Comparison of ENCODE assay signal across 8 cellular contexts in genomic region chr2:197435598-197436435, GRCh38. TPM values are rescaled to one million over a fixed set of nuclear protein-coding genes. Genes with fewer than 3 reads are reported as not detected.
DNase-seq lines count a peak whose midpoint lies in the region; FAIRE-seq and TF ChIP-seq lines count a peak whose summit lies in the region.

No MANE protein-coding gene starts in this region.

- peak overlapping the region; percentile 73 for H2AFZ ChIP-seq in hepatocyte
- peak overlapping the region; percentile 75 for H2AFZ ChIP-seq in smooth muscle cell (ENCODE audit: low read depth)

- H3K9me2 ChIP-seq in hepatocyte (replicated peaks; ENCODE audit: insufficient read depth): no peaks in the 10 kb centered on the region

- 32% methylated on average over 17 of the region's 17 CpGs for WGBS in hepatocyte (ENCODE audit: low lambda C conversion rate, missing lambda C conversion rate)
- WGBS in smooth muscle cell (ENCODE audit: low lambda C conversion rate): 40% methylated on average over 17 of the region's 17 CpGs

- H3K9me3 ChIP-seq in BE2C (no peaks in the 10 kb centered on the region), hepatocyte (ENCODE audit: low read depth) (no peaks in the 10 kb centered on the region), smooth muscle cell (replicated peaks; ENCODE audit: low read depth) (no peaks in the 10 kb centered on the region)

- peak overlapping the region; percentile 99 for H3K9ac ChIP-seq in smooth muscle cell (ENCODE audit: low read depth)

- no peaks in the 10 kb centered on the region; the same call in 1 of the 2 replicates for H3K4me1 ChIP-seq in BE2C
- peaks cover 16% of the 10 kb centered on the region for H3K4me1 ChIP-seq in hepatocyte (ENCODE audit: insufficient read depth)
- H3K4me1 ChIP-seq in smooth muscle cell (ENCODE audit: low read depth): peaks cover 26% of the 10 kb centered on the region

- FAIRE-seq in HTR-8/SVneo (lab: Jason Lieb, UNC): no peak

- H3K27ac ChIP-seq in hepatocyte (peak overlapping the region; percentile 96), smooth muscle cell (ENCODE audit: low read depth) (peak overlapping the region; percentile 95)

- H3K4me2 ChIP-seq in hepatocyte (peak overlapping the region; percentile 82), smooth muscle cell (peak overlapping the region; percentile 94)

- TF ChIP-seq CTCF in BE2C (IDR thresholded peaks at IDR 0.05; ENCODE audit: low read depth, low read length) (no peak), WI38 (IDR thresholded peaks at IDR 0.05; ENCODE audit: low read depth, low read length) (no peak), hepatocyte (IDR thresholded peaks at IDR 0.05; ENCODE audit: poor library complexity) (no peak), smooth muscle cell (IDR thresholded peaks at IDR 0.05; ENCODE audit: borderline replicate concordance, insufficient read depth, poor library complexity, severe bottlenecking) (no peak)

- H3K36me3 ChIP-seq in BE2C (no peaks in the 10 kb centered on the region; the same call in 1 of the 2 replicates), H7 (replicated peaks; ENCODE audit: control insufficient read depth, insufficient read depth, low read length) (no peaks in the 10 kb centered on the region), hepatocyte (replicated peaks; ENCODE audit: insufficient read depth, low read depth) (no peaks in the 10 kb centered on the region), smooth muscle cell (ENCODE audit: low read depth) (no peaks in the 10 kb centered on the region)

- H3K4me3 ChIP-seq in BE2C (ENCODE audit: low read depth, low read length) (peak overlapping the region; percentile 99), H7 (ENCODE audit: insufficient read depth, low read depth, low read length) (peak overlapping the region; percentile 98), WI38 (ENCODE audit: low read depth, low read length) (peak overlapping the region; percentile 86), hepatocyte (peak overlapping the region; percentile 53), smooth muscle cell (peak overlapping the region; percentile 96)

- H3F3A ChIP-seq in smooth muscle cell (ENCODE audit: low read depth): peaks cover 9% of the 10 kb centered on the region

- H4K20me1 ChIP-seq in hepatocyte (ENCODE audit: insufficient read depth, poor library complexity, severe bottlenecking) (peaks cover 32% of the 10 kb centered on the region), smooth muscle cell (ENCODE audit: low read depth) (peaks cover 36% of the 10 kb centered on the region)

- H3K27me3 ChIP-seq in BE2C (no peaks in the 10 kb centered on the region), H7 (ENCODE audit: control insufficient read depth, insufficient read depth, low read length) (no peaks in the 10 kb centered on the region), hepatocyte (no peaks in the 10 kb centered on the region), smooth muscle cell (ENCODE audit: low read depth) (no peaks in the 10 kb centered on the region)

- H3K79me2 ChIP-seq in hepatocyte: peaks cover 48% of the 10 kb centered on the region
- peaks cover 48% of the 10 kb centered on the region for H3K79me2 ChIP-seq in smooth muscle cell (ENCODE audit: low read depth)

- DNase-seq in BE2C: no peak
- no peak for DNase-seq in H7
- DNase-seq in hepatocyte (ENCODE audit: low spot score): no peak
- no peak for DNase-seq in smooth muscle cell (lab: John Stamatoyannopoulos, UW; ENCODE audit: unreplicated experiment)
- no peak for DNase-seq in cerebellar nuclear complex (lab: John Stamatoyannopoulos, UW)
- no peak for DNase-seq in AG20443 (ENCODE audit: low spot score)
- DNase-seq in HTR-8/SVneo (ENCODE audit: insufficient read length, low spot score): no peak

RNA-seq across cellular contexts. Expression of gene SF3B1, which starts 1.0 kb away (rescaled TPM):
- polyA plus RNA-seq in BE2C (2012; ENCODE audit: insufficient read depth, insufficient read length, low read depth): 246 TPM
- total RNA-seq in H7 (2014; rRNA removed; shearing (Covaris generic)): 263 and 351 TPM in 2 replicates
- 232 and 321 TPM in 2 replicates for total RNA-seq in hepatocyte
- polyA plus RNA-seq in hepatocyte: 161 and 165 TPM in 2 replicates
- 729 and 781 TPM in 2 replicates for total RNA-seq in smooth muscle cell
- 192 and 193 TPM in 2 replicates for polyA plus RNA-seq in smooth muscle cell

RNA-seq across cellular contexts. Expression of gene COQ10B, which starts 17.5 kb away (rescaled TPM):
- 21.5 TPM for polyA plus RNA-seq in BE2C (2012; ENCODE audit: insufficient read depth, insufficient read length, low read depth)
- 23.4 and 23.8 TPM in 2 replicates for total RNA-seq in H7 (2014; rRNA removed; shearing (Covaris generic))
- total RNA-seq in hepatocyte (40.2 and 44.4 TPM in 2 replicates), smooth muscle cell (50.6 and 74.0 TPM in 2 replicates)
- polyA plus RNA-seq in hepatocyte (40.7 and 46.1 TPM in 2 replicates), smooth muscle cell (52.4 and 61.5 TPM in 2 replicates)
